In genomic region chr10:48694371-48695030, GRCh38 we compare ENCODE assay signal across 22 cellular contexts. TPM values are rescaled to one million over a fixed set of nuclear protein-coding genes. Genes with fewer than 3 reads are reported as not detected.
DNase-seq lines count a peak whose midpoint lies in the region; ATAC-seq and TF ChIP-seq lines count a peak whose summit lies in the region.
"Had no signal": no experiment of that assay in that cellular context is flagged by ENCODE, and none has a peak within 500 bp of the region (broad histone marks: within the 10 kb centered on the region; RNA-seq: fewer than 3 reads in every experiment).

No MANE protein-coding gene starts in this region.

- ATAC-seq in stimulated activated naive CD8-positive, alpha-beta T cell treated with anti-CD3 and anti-CD28 coated beads, Interleukin-15, amount 100 ng/mL, for 72 hours = peak; percentile 8
- no peak for ATAC-seq in stimulated activated naive CD8-positive, alpha-beta T cell treated with anti-CD3 and anti-CD28 coated beads, Interleukin-15, Interleukin-2, amounts not matched to agents 100 U/mL and 50 U/mL, for 24 hours
- no peak for ATAC-seq in T-helper 17 cell
- ATAC-seq: HCT116, Right ventricle myocardium inferior had no signal

- WGBS in endodermal cell (ENCODE audit: insufficient coverage in 1 of 2, insufficient read length in 1 of 2), 2 experiments = 94 to 100% methylated on average over 4 to 7 of the region's 7 CpGs

- no peak overlapping the region for H3K9ac ChIP-seq in endodermal cell (ENCODE audit: extremely low read depth, low read length, poor library complexity, severe bottlenecking)

- no peak overlapping the region for H3K27ac Mint-ChIP-seq in stimulated activated naive CD8-positive, alpha-beta T cell treated with anti-CD3 and anti-CD28 coated beads, Interleukin-15, amount 100 ng/mL, for 72 hours
- no peak overlapping the region for H3K27ac Mint-ChIP-seq in endodermal cell
- no peak overlapping the region for H3K27ac Mint-ChIP-seq in T-helper 17 cell
- H3K27ac Mint-ChIP-seq: CD4-positive, alpha-beta T cell had no signal

- H3K4me3 ChIP-seq in endodermal cell (ENCODE audit: low read length) = no peak overlapping the region
- no peak overlapping the region for H3K4me3 ChIP-seq in neutrophil (ENCODE audit: low read depth in 1 of 2, low read length in 1 of 2)
- H3K4me3 ChIP-seq in brain microvascular endothelial cell (ENCODE audit: low read depth, low read length) = no peak overlapping the region

- no peaks in the 10 kb centered on the region for H3K4me1 ChIP-seq in endodermal cell (ENCODE audit: control insufficient read depth, insufficient read depth, low read length)
- peaks cover 39 to 46% of the 10 kb centered on the region in 2 experiments for H3K4me1 ChIP-seq in neutrophil (ENCODE audit: control insufficient read depth in 1 of 2, insufficient read depth in 1 of 2, low read depth in 1 of 2, low read length in 1 of 2)
- H3K4me1 ChIP-seq: BE2C, Caco-2 had no signal

- no peaks in the 10 kb centered on the region for H3K27me3 Mint-ChIP-seq in stimulated activated naive CD8-positive, alpha-beta T cell treated with anti-CD3 and anti-CD28 coated beads, Interleukin-15, amount 100 ng/mL, for 72 hours
- peaks cover 9% of the 10 kb centered on the region for H3K27me3 Mint-ChIP-seq in endodermal cell (ENCODE audit: insufficient read depth)
- H3K27me3 Mint-ChIP-seq in T-helper 17 cell = peaks cover 64% of the 10 kb centered on the region

- DNase-seq in stimulated activated naive CD8-positive, alpha-beta T cell treated with anti-CD3 and anti-CD28 coated beads, Interleukin-15, amount 100 ng/mL, for 72 hours = no peak
- no peak for DNase-seq in stimulated activated naive CD8-positive, alpha-beta T cell treated with anti-CD3 and anti-CD28 coated beads, Interleukin-15, Interleukin-2, amounts not matched to agents 100 U/mL and 50 U/mL, for 24 hours
- DNase-seq in endodermal cell (peak; percentile 28), erythroblast (lab: John Stamatoyannopoulos, UW) (no peak), SHP77 treated with DMSO at 0.1 percent for 48 hours (lab: John Stamatoyannopoulos, UW) (no peak), brain microvascular endothelial cell (no peak), T-helper 17 cell (no peak)
- DNase-seq: 8988T; BE2C; Caco-2; CD4-positive, alpha-beta T cell; DMS153; GF-D8; GOT3; KBM-7; MV-4-11; NCI-H1694 treated with DMSO at 0.1 percent for 48 hours; NK-92 treated with Interleukin-12 subunit alpha and Interleukin-12 subunit beta, amount 100 ng/mL, for 24 hours had no signal

- no peaks in the 10 kb centered on the region for H3K4me1 Mint-ChIP-seq in stimulated activated naive CD8-positive, alpha-beta T cell treated with anti-CD3 and anti-CD28 coated beads, Interleukin-15, amount 100 ng/mL, for 72 hours
- H3K4me1 Mint-ChIP-seq in endodermal cell (no peaks in the 10 kb centered on the region), T-helper 17 cell (peaks cover 3% of the 10 kb centered on the region)

- in situ Hi-C loops in brain microvascular endothelial cell (cut with HindIII; ENCODE audit: low pct_ligation_motif_present, low sequenced_read_pairs) = no loop called here

- H3K36me3 Mint-ChIP-seq in endodermal cell (ENCODE audit: low read depth) (no peaks in the 10 kb centered on the region), T-helper 17 cell (ENCODE audit: low read depth) (no peaks in the 10 kb centered on the region)

- no peak for TF ChIP-seq POLR2A in erythroblast (IDR thresholded peaks at IDR 0.05; ENCODE audit: low read length)

- no peak overlapping the region for H3K27ac ChIP-seq in endodermal cell (ENCODE audit: low read depth, low read length)
- peak overlapping the region; percentile 82 for H3K27ac ChIP-seq in neutrophil
- no peak overlapping the region for H3K27ac ChIP-seq in brain microvascular endothelial cell

- no peaks in the 10 kb centered on the region for H3K27me3 ChIP-seq in endodermal cell (ENCODE audit: control insufficient read depth, insufficient read depth, low read length, poor library complexity, severe bottlenecking)
- no peaks in the 10 kb centered on the region for H3K27me3 ChIP-seq in neutrophil
- peaks cover 2% of the 10 kb centered on the region for H3K27me3 ChIP-seq in brain microvascular endothelial cell (replicated peaks)
- H3K27me3 ChIP-seq: BE2C had no signal

- H3K36me3 ChIP-seq in endodermal cell (ENCODE audit: control insufficient read depth, insufficient read depth, low read length) = no peaks in the 10 kb centered on the region
- H3K36me3 ChIP-seq in neutrophil = peaks cover 11% of the 10 kb centered on the region
- H3K36me3 ChIP-seq in brain microvascular endothelial cell (replicated peaks) = no peaks in the 10 kb centered on the region
- H3K36me3 ChIP-seq: BE2C had no signal

- TF ChIP-seq CTCF in endodermal cell (conservative IDR thresholded peaks at IDR 0.05) (no peak), neutrophil (IDR thresholded peaks at IDR 0.05) (no peak), brain microvascular endothelial cell (IDR thresholded peaks at IDR 0.05; ENCODE audit: low read depth, low read length, missing control alignments) (no peak)

- H3K9me3 Mint-ChIP-seq in stimulated activated naive CD8-positive, alpha-beta T cell treated with anti-CD3 and anti-CD28 coated beads, Interleukin-15, amount 100 ng/mL, for 72 hours = no peaks in the 10 kb centered on the region
- no peaks in the 10 kb centered on the region for H3K9me3 Mint-ChIP-seq in endodermal cell
- H3K9me3 Mint-ChIP-seq: CD4-positive, alpha-beta T cell had no signal

- H3K9me3 ChIP-seq in endodermal cell (ENCODE audit: control insufficient read depth, low read length) = no peaks in the 10 kb centered on the region
- H3K9me3 ChIP-seq in neutrophil = no peaks in the 10 kb centered on the region
- no peaks in the 10 kb centered on the region for H3K9me3 ChIP-seq in T-helper 17 cell (ENCODE audit: control insufficient read depth, low read length, poor library complexity, severe bottlenecking)
- H3K9me3 ChIP-seq: BE2C, Caco-2 had no signal

- H3K4me3 Mint-ChIP-seq in stimulated activated naive CD8-positive, alpha-beta T cell treated with anti-CD3 and anti-CD28 coated beads, Interleukin-15, amount 100 ng/mL, for 72 hours = no peak overlapping the region
- H3K4me3 Mint-ChIP-seq in endodermal cell = no peak overlapping the region
- no peak overlapping the region for H3K4me3 Mint-ChIP-seq in T-helper 17 cell
- H3K4me3 Mint-ChIP-seq: CD4-positive, alpha-beta T cell had no signal

RNA-seq across cellular contexts. Expression of gene WDFY4, which starts 9.8 kb away (rescaled TPM):
- total RNA-seq in endodermal cell (not detected), T-helper 17 cell (10 to 100 TPM in 1 of 2 donors, 1 to 10 TPM in 1; 2.1 to 10.1 TPM)
- polyA plus RNA-seq in endodermal cell (2013, experiment 1 of 2) = 0.04 TPM
- polyA plus RNA-seq in endodermal cell (2013, experiment 2 of 2) = not detected
- total RNA-seq: Caco-2, NCI-H460 had no signal
